18 cellular contexts compared by ENCODE assay signal in the genomic region with DNA sequence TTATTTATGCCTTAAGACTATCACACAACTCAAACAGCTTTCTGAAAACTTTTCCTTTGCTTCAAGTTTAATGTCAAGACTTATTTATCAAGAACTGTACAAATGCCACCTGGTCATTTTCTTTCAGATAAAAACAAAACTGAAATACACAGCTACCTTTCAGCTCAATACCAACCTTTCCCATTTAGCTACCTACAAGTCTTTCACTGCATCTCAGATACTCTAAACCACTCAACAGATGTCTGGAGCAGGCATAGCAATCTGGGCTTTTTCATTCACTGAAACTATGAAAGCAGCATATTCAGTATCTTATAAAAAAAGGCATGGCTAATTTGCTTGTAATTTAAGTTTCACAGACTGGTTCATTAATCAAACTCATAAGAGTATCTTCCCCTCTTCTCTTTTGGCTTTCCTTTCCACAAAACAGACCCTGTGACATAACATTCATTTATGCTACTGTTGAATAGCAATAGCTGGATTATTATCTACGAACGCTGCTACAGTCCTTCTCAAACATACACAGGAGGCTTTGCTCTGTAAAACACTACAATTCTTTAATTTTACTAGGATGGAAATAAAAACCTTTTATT. TPM values are rescaled to one million over a fixed set of nuclear protein-coding genes. Genes with fewer than 3 reads are reported as not detected.
A peak's percentile ranks its signal among the peaks of the same experiment; 100 is the strongest.
DNase-seq lines count a peak whose midpoint lies in the region; ATAC-seq, FAIRE-seq and TF ChIP-seq lines count a peak whose summit lies in the region.
"Had no signal": no experiment of that assay in that cellular context is flagged by ENCODE, and none has a peak within 500 bp of the region (broad histone marks: within the 10 kb centered on the region; RNA-seq: fewer than 3 reads in every experiment).

No MANE protein-coding gene starts in this region.

- FAIRE-seq in GM12891 (lab: Jason Lieb, UNC) = peak; percentile 26
- FAIRE-seq: kidney had no signal

- H3K9me2 ChIP-seq in GM23248 (ENCODE audit: insufficient read depth) (no peaks in the 10 kb centered on the region), SK-N-SH (no peaks in the 10 kb centered on the region)

- in situ Hi-C loops in GM23248 (cut with MboI) = no loop called here

- no peaks in the 10 kb centered on the region for H3K27me3 Mint-ChIP-seq in naive thymus-derived CD8-positive, alpha-beta T cell
- H3K27me3 Mint-ChIP-seq: activated CD4-positive, alpha-beta memory T cell treated with anti-CD3 and anti-CD28 coated beads for 36 hours had no signal

- WGBS in GM23248 (ENCODE audit: low coverage in 1 of 2, low lambda C conversion rate in 2 of 2, missing lambda C conversion rate in 2 of 2), 2 experiments = 33 to 36% methylated on average over 2 of the region's 2 CpGs
- WGBS in SK-N-SH (ENCODE audit: low lambda C conversion rate) = 75% methylated on average over 2 of the region's 2 CpGs

- no peak overlapping the region for H3K4me3 ChIP-seq in GM23248
- no peak overlapping the region for H3K4me3 ChIP-seq in SK-N-SH (ENCODE audit: low read depth in 2 of 2, low read length in 1 of 2)
- H3K4me3 ChIP-seq: ascending aorta, BLaER1, coronary artery, heart right ventricle had no signal

- H3K36me3 Mint-ChIP-seq in naive thymus-derived CD8-positive, alpha-beta T cell = peaks cover 0 to 53% (median 10%) of the 10 kb centered on the region in 3 donors

- POLR2A ChIA-PET in SK-N-SH (lab: Yijun Ruan, JAX) = interaction anchor here (0.8 kb wide), 1 partner anchor 13 kb away, joined by 3 read pairs; no protein-coding TSS in a partner anchor
- POLR2A ChIA-PET in naive thymus-derived CD8-positive, alpha-beta T cell (lab: Charles Lee) = interaction anchor here (1.6 kb wide), 1 partner anchor 16 kb away, joined by 4 read pairs; no protein-coding TSS in a partner anchor

- H3K79me2 ChIP-seq in GM23248 (ENCODE audit: insufficient read depth) (peaks cover 100% of the 10 kb centered on the region), SK-N-SH (ENCODE audit: insufficient read depth) (peaks cover 100% of the 10 kb centered on the region)

- H3K9me3 ChIP-seq in GM23248 (ENCODE audit: low read depth) (no peaks in the 10 kb centered on the region), SK-N-SH (no peaks in the 10 kb centered on the region)
- H3K9me3 ChIP-seq: ascending aorta, heart right ventricle had no signal

- CTCF ChIA-PET in SK-N-SH (lab: Yijun Ruan, JAX) = interaction anchor here (0.8 to 3.0 kb wide), 5 partner anchors 17 to 262 kb away, joined by 4 to 23 read pairs (median 5); no protein-coding TSS in a partner anchor

- no peak for TF ChIP-seq CTCF in SK-N-SH (IDR thresholded peaks at IDR 0.05)

- no peak for TF ChIP-seq RAD21 in SK-N-SH (IDR thresholded peaks at IDR 0.05; ENCODE audit: low read length)

- H2AFZ ChIP-seq in GM23248 (no peak overlapping the region), SK-N-SH (ENCODE audit: low read depth) (no peak overlapping the region)

- H3K9ac ChIP-seq in GM23248 (peak overlapping the region; percentile 16; the same call in 1 of the 2 replicates), SK-N-SH (no peak overlapping the region)
- H3K9ac ChIP-seq: BLaER1 had no signal

- peaks cover 26 to 76% (median 68%) of the 10 kb centered on the region in 4 donors for H3K4me1 Mint-ChIP-seq in naive thymus-derived CD8-positive, alpha-beta T cell

- H3K27ac Mint-ChIP-seq in naive thymus-derived CD8-positive, alpha-beta T cell = peak overlapping the region in 9 of 10 donors; percentile 2 to 88 (median 55)

- DNase-seq in GM12891 (ENCODE audit: insufficient read length, low spot score) = no peak
- no peak for DNase-seq in GM23248
- no peak for DNase-seq in SK-N-SH
- no peak for DNase-seq in naive thymus-derived CD8-positive, alpha-beta T cell
- DNase-seq in SKM-1 treated with dmso at 0.1 percent for 144 hours (lab: John Stamatoyannopoulos, UW; ENCODE audit: unreplicated experiment) = no peak
- no peak for DNase-seq in NCI-H446 (lab: John Stamatoyannopoulos, UW)
- DNase-seq: activated CD4-positive, alpha-beta memory T cell treated with anti-CD3 and anti-CD28 coated beads for 36 hours; EL; heart right ventricle; kidney; midbrain; MV-4-11; NCI-H2107 had no signal

- H3K27me3 ChIP-seq in GM23248 (replicated peaks; ENCODE audit: insufficient read depth) (no peaks in the 10 kb centered on the region), SK-N-SH (ENCODE audit: insufficient read depth) (no peaks in the 10 kb centered on the region)
- H3K27me3 ChIP-seq: ascending aorta, BLaER1, heart right ventricle had no signal

- peaks cover 19% of the 10 kb centered on the region for H3K36me3 ChIP-seq in GM23248 (ENCODE audit: low read depth)
- H3K36me3 ChIP-seq in SK-N-SH (replicated peaks in 1 of 2; ENCODE audit: control insufficient read depth in 1 of 2, insufficient read depth in 2 of 2, low read length in 1 of 2) = peaks cover 35 to 57% of the 10 kb centered on the region in 2 experiments

- H3K9me3 Mint-ChIP-seq in naive thymus-derived CD8-positive, alpha-beta T cell = no peaks in the 10 kb centered on the region
- H3K9me3 Mint-ChIP-seq: activated CD4-positive, alpha-beta memory T cell treated with anti-CD3 and anti-CD28 coated beads for 36 hours had no signal

- H3F3A ChIP-seq in GM23248 (ENCODE audit: insufficient read depth) (peaks cover 16% of the 10 kb centered on the region; the same call in 1 of the 2 replicates), SK-N-SH (replicated peaks; ENCODE audit: insufficient read depth) (peaks cover 11% of the 10 kb centered on the region)

- H3K27ac ChIP-seq in GM23248 = no peak overlapping the region
- H3K27ac ChIP-seq in SK-N-SH (ENCODE audit: low read depth in 2 of 2, low read length in 1 of 2) = no peak overlapping the region
- H3K27ac ChIP-seq: ascending aorta, BLaER1, coronary artery, heart right ventricle had no signal

- peak overlapping the region in 6 of 10 donors; percentile 6 to 77 (median 56) for H3K4me3 Mint-ChIP-seq in naive thymus-derived CD8-positive, alpha-beta T cell
- H3K4me3 Mint-ChIP-seq: activated CD4-positive, alpha-beta memory T cell treated with anti-CD3 and anti-CD28 coated beads for 36 hours had no signal

- H3K4me2 ChIP-seq in GM23248 (ENCODE audit: unreplicated experiment) (peak overlapping the region; percentile 22), SK-N-SH (no peak overlapping the region)
- H3K4me2 ChIP-seq: BLaER1 had no signal

- H4K20me1 ChIP-seq in GM23248 (ENCODE audit: insufficient read depth) = peaks cover 59% of the 10 kb centered on the region
- H4K20me1 ChIP-seq in SK-N-SH (ENCODE audit: insufficient read depth) = peaks cover 100% of the 10 kb centered on the region

- no peak for TF ChIP-seq EP300 in SK-N-SH (IDR thresholded peaks at IDR 0.05; ENCODE audit: borderline replicate concordance in 1 of 2, low read depth in 1 of 2, low read length in 1 of 2)

- ATAC-seq in naive thymus-derived CD8-positive, alpha-beta T cell = no peak
- ATAC-seq in HG03439 (IDR thresholded peaks at IDR 0.05; ENCODE audit: unreplicated experiment) = no peak
- ATAC-seq: heart right ventricle had no signal

- H3K4me1 ChIP-seq in GM23248 (ENCODE audit: insufficient read depth) = peaks cover 25% of the 10 kb centered on the region
- peaks cover 0 to 20% of the 10 kb centered on the region in 2 experiments; a peak in 3 of 4 replicates for H3K4me1 ChIP-seq in SK-N-SH (ENCODE audit: control insufficient read depth in 1 of 2, insufficient read depth in 2 of 2, low read depth in 1 of 2, low read length in 1 of 2)

- no peak for TF ChIP-seq POLR2A in GM12891 (IDR thresholded peaks at IDR 0.05; ENCODE audit: low read depth, low read length)

TF ChIP-seq in GM12891, 5 proteins besides CTCF, POLR2A, EP300 and RAD21:
- no peak for TF ChIP-seq SPI1 (IDR thresholded peaks at IDR 0.05; ENCODE audit: low read depth, low read length)
- TF ChIP-seq POLR2AphosphoS5 (IDR thresholded peaks at IDR 0.05; ENCODE audit: low read depth, low read length) = no peak
- no peak for TF ChIP-seq PAX5 (IDR thresholded peaks at IDR 0.05; ENCODE audit: insufficient read depth, low read length, severe bottlenecking)
TF ChIP-seq in GM12891: peak in this region for 0.

TF ChIP-seq in SK-N-SH, 30 proteins besides CTCF, POLR2A, EP300 and RAD21:
- TF ChIP-seq NRF1 (IDR thresholded peaks at IDR 0.05; ENCODE audit: low read depth, low read length) = 0 out of 2 replicates have a peak, but pooled peaks have one; percentile 5
- TF ChIP-seq EZH2phosphoT487 (IDR thresholded peaks at IDR 0.05; ENCODE audit: borderline replicate concordance, low read depth) = no peak

RNA-seq across cellular contexts. Expression of a gene that starts 8.2 kb away (rescaled TPM):
- polyA plus RNA-seq in GM12891 (2012; ENCODE audit: low read depth, missing spikeins) = 74.3 TPM
- 14.7 and 26.2 TPM in 2 replicates for total RNA-seq in GM23248 (2014; rRNA removed; shearing (Covaris generic))
- polyA plus RNA-seq in GM23248 (2016; fragmentation: Nextera tagmentation; extraction: Ambion mirVana) (77.5 and 87.9 TPM in 2 replicates), SK-N-SH (2012; rRNA removed) (62.1 and 84.6 TPM in 2 replicates)
- 56.4 and 65.5 TPM in 2 replicates for polyA plus RNA-seq in SK-N-SH (2012; cell fraction: cytosol; rRNA removed)
- polyA plus RNA-seq in SK-N-SH (2012; cell fraction: nucleus; rRNA removed) = 74.5 and 151 TPM in 2 replicates
- 100 to 1,000 TPM; 155 to 157 TPM for total RNA-seq in naive thymus-derived CD8-positive, alpha-beta T cell
- polyA plus RNA-seq in naive thymus-derived CD8-positive, alpha-beta T cell = 10 to 100 TPM; 33.7 to 57.7 (median 54.7) TPM
- total RNA-seq: SK-MEL-5 had no signal

RNA-seq across cellular contexts. Expression of a gene that starts 53.3 kb away (rescaled TPM):
- 31.3 TPM for polyA plus RNA-seq in GM12891 (2012; ENCODE audit: low read depth, missing spikeins)
- total RNA-seq in GM23248 (2014; rRNA removed; shearing (Covaris generic)) = 13.7 and 18.2 TPM in 2 replicates
- polyA plus RNA-seq in GM23248 (2016; fragmentation: Nextera tagmentation; extraction: Ambion mirVana) (7.0 and 7.6 TPM in 2 replicates), SK-N-SH (2012; rRNA removed) (34.4 and 46.5 TPM in 2 replicates)
- 36.8 and 46.3 TPM in 2 replicates for polyA plus RNA-seq in SK-N-SH (2012; cell fraction: cytosol; rRNA removed)
- polyA plus RNA-seq in SK-N-SH (2012; cell fraction: nucleus; rRNA removed) = 99.6 and 114 TPM in 2 replicates
- not detected for total RNA-seq in naive thymus-derived CD8-positive, alpha-beta T cell
- polyA plus RNA-seq in naive thymus-derived CD8-positive, alpha-beta T cell = under 1 TPM in 2 of 3 donors, not detected in 1; 0.09 to 0.64 TPM
- total RNA-seq: ascending aorta had no signal
